ENCODE assay signal across 22 cellular contexts in genomic region chr13:76934671-76935070, GRCh38. TPM values are rescaled to one million over a fixed set of nuclear protein-coding genes. Genes with fewer than 3 reads are reported as not detected.
DNase-seq lines count a peak whose midpoint lies in the region; ATAC-seq and TF ChIP-seq lines count a peak whose summit lies in the region.
"Had no signal": no experiment of that assay in that cellular context is flagged by ENCODE, and none has a peak within 500 bp of the region (broad histone marks: within the 10 kb centered on the region; RNA-seq: fewer than 3 reads in every experiment).

No MANE protein-coding gene starts in this region.

- peak; percentile 51 for DNase-seq in G401 (ENCODE audit: low spot score)
- no peak for DNase-seq in GM23338 (ENCODE audit: low spot score)
- peak; percentile 19 for DNase-seq in cerebellum (ENCODE audit: low spot score)
- DNase-seq in mesendoderm, result peak; percentile 10
- no peak for DNase-seq in DMS114 treated with DMSO at 0.1 percent for 48 hours (lab: John Stamatoyannopoulos, UW; ENCODE audit: unreplicated experiment)
- no peak for DNase-seq in HT-29 (ENCODE audit: low spot score)
- DNase-seq: AML-193, GF-D8, H9, NCI-H1048, NCI-H1436, NCI-H1930, NCI-H748 treated with DMSO at 0.1 percent for 48 hours, PC-9, T-helper 17 cell had no signal

- H3K27me3 ChIP-seq in GM23338 (ENCODE audit: insufficient read depth) (no peaks in the 10 kb centered on the region), mesendoderm (ENCODE audit: insufficient read depth, low read length, poor library complexity) (no peaks in the 10 kb centered on the region)

- in situ Hi-C loops in G401 (cut with HindIII; ENCODE audit: low sequenced_read_pairs), result no loop called here

- no peaks in the 10 kb centered on the region for H3K9me2 ChIP-seq in GM23338 (ENCODE audit: insufficient read depth)

- H3K4me3 Mint-ChIP-seq in GM23338, result no peak overlapping the region
- H3K4me3 Mint-ChIP-seq: H9, T-helper 17 cell had no signal

- H3K4me1 ChIP-seq in GM23338 (ENCODE audit: insufficient read depth) (no peaks in the 10 kb centered on the region), mesendoderm (ENCODE audit: control insufficient read depth, low read depth, low read length) (no peaks in the 10 kb centered on the region)

- H3K9ac ChIP-seq in mesendoderm (ENCODE audit: low read length), result no peak overlapping the region

- H2BK15ac ChIP-seq in mesendoderm (replicated peaks; ENCODE audit: low read depth), result no peak overlapping the region

- H3K27ac Mint-ChIP-seq in GM23338, result no peak overlapping the region
- H3K27ac Mint-ChIP-seq: H9, T-helper 17 cell had no signal

- no peak overlapping the region for H3K4ac ChIP-seq in mesendoderm (ENCODE audit: low read depth, low read length)

- H3K27ac ChIP-seq in GM23338 (ENCODE audit: low read depth), result no peak overlapping the region
- H3K27ac ChIP-seq in mesendoderm (ENCODE audit: low read depth, low read length), result no peak overlapping the region
- H3K27ac ChIP-seq: C4-2B, PC-9, RWPE1 had no signal

- H3K56ac ChIP-seq in mesendoderm (ENCODE audit: low read length), result no peak overlapping the region

- 0 out of 3 replicates have a peak, but pooled peaks cover 4% of the 10 kb centered on the region for H3K4me1 Mint-ChIP-seq in GM23338
- H3K4me1 Mint-ChIP-seq: H9, T-helper 17 cell had no signal

- no peak overlapping the region for H3K18ac ChIP-seq in mesendoderm (ENCODE audit: low read length)

- no peak overlapping the region for H2BK5ac ChIP-seq in mesendoderm (ENCODE audit: low read length)

- H2AFZ ChIP-seq in GM23338, result peak overlapping the region; percentile 63; the same call in 1 of the 2 replicates
- H2AFZ ChIP-seq: PC-9 had no signal

- no peak for TF ChIP-seq CTCF in GM23338 (conservative IDR thresholded peaks at IDR 0.05; ENCODE audit: low read depth in 2 of 2)

- no peak overlapping the region for H2BK120ac ChIP-seq in mesendoderm (ENCODE audit: low read depth, low read length)

- H2AK5ac ChIP-seq in mesendoderm (ENCODE audit: low read length), result no peak overlapping the region

- no peak overlapping the region for H3K23ac ChIP-seq in mesendoderm (ENCODE audit: low read length)

- H4K20me1 ChIP-seq in GM23338 (replicated peaks; ENCODE audit: insufficient read depth), result no peaks in the 10 kb centered on the region

- H3K36me3 Mint-ChIP-seq in GM23338 (ENCODE audit: low read depth), result no peaks in the 10 kb centered on the region

- no peak overlapping the region for H4K5ac ChIP-seq in mesendoderm (ENCODE audit: low read length)

- no peak overlapping the region for H4K8ac ChIP-seq in mesendoderm (ENCODE audit: low read depth, low read length)

- H3K4me2 ChIP-seq in GM23338 (no peak overlapping the region), mesendoderm (ENCODE audit: low read length) (no peak overlapping the region)
- H3K4me2 ChIP-seq: PC-9 had no signal

- H3K79me2 ChIP-seq in GM23338 (replicated peaks; ENCODE audit: insufficient read depth), result no peaks in the 10 kb centered on the region
- H3K79me2 ChIP-seq in mesendoderm (ENCODE audit: control insufficient read depth, insufficient read depth, low read length), result no peaks in the 10 kb centered on the region

- no peaks in the 10 kb centered on the region for H3K79me1 ChIP-seq in mesendoderm (ENCODE audit: low read length)

- H3K36me3 ChIP-seq in GM23338 (ENCODE audit: insufficient read depth), result no peaks in the 10 kb centered on the region
- no peaks in the 10 kb centered on the region for H3K36me3 ChIP-seq in mesendoderm (ENCODE audit: control insufficient read depth, insufficient read depth, low read length)

- H3K4me3 ChIP-seq in GM23338 (no peak overlapping the region), mesendoderm (ENCODE audit: low read length) (no peak overlapping the region)
- H3K4me3 ChIP-seq: PC-9 had no signal

- H3F3A ChIP-seq in GM23338 (replicated peaks; ENCODE audit: low read depth), result no peaks in the 10 kb centered on the region

- H3K27me3 Mint-ChIP-seq in GM23338 (ENCODE audit: insufficient read depth, low read depth, poor library complexity), result no peaks in the 10 kb centered on the region

- no CpG with 5 or more reads among the region's 1 CpG for WGBS in mesendoderm (ENCODE audit: extremely low coverage, insufficient coverage, low lambda C conversion rate)

- ATAC-seq in GM23338 (no peak), HG03354 (IDR thresholded peaks at IDR 0.05; ENCODE audit: poor library complexity, severe bottlenecking, unreplicated experiment) (no peak)
- ATAC-seq: T-helper 17 cell had no signal

- H3K9me3 Mint-ChIP-seq in GM23338, result no peaks in the 10 kb centered on the region; the same call in 2 of the 3 replicates
- H3K9me3 Mint-ChIP-seq: H9 had no signal

TF ChIP-seq in GM23338, 12 proteins besides CTCF, POLR2A, EP300 and RAD21 (continues in another document):
- no peak for TF ChIP-seq EZH2phosphoT487 (IDR thresholded peaks at IDR 0.05; ENCODE audit: unreplicated experiment)
- no peak for TF ChIP-seq CREB1 (CRISPR knock-in tag; IDR thresholded peaks at IDR 0.05; ENCODE audit: low read depth)
- TF ChIP-seq REST (IDR thresholded peaks at IDR 0.05; ENCODE audit: unreplicated experiment), result no peak
- TF ChIP-seq ZNF331 (CRISPR knock-in tag; IDR thresholded peaks at IDR 0.05; ENCODE audit: low read depth), result no peak
- no peak for TF ChIP-seq POLR2AphosphoS5 (IDR thresholded peaks at IDR 0.05; ENCODE audit: low read depth)
- no peak for TF ChIP-seq EZH2 (IDR thresholded peaks at IDR 0.05; ENCODE audit: low read depth, unreplicated experiment)
- no peak for TF ChIP-seq STAT1 (IDR thresholded peaks at IDR 0.05; ENCODE audit: unreplicated experiment)
- TF ChIP-seq JUNB (IDR thresholded peaks at IDR 0.05; ENCODE audit: unreplicated experiment), result no peak
- no peak for TF ChIP-seq NANOG (IDR thresholded peaks at IDR 0.05; ENCODE audit: borderline replicate concordance)
- no peak for TF ChIP-seq ETS1 (IDR thresholded peaks at IDR 0.05)

RNA-seq across cellular contexts. Expression of gene ACOD1, which starts 13.6 kb away (rescaled TPM):
- total RNA-seq in G401 (2014; rRNA removed; shearing (Covaris generic)), result not detected in 2 replicates
- total RNA-seq in GM23338 (2014; rRNA removed; shearing (Covaris generic)), result not detected in 2 replicates
- not detected in 2 replicates for polyA plus RNA-seq in GM23338 (2016; fragmentation: Nextera tagmentation; extraction: Ambion mirVana)
- not detected for total RNA-seq in cerebellum
- polyA plus RNA-seq in mesendoderm (2013, experiment 1 of 2), result not detected
- polyA plus RNA-seq in mesendoderm (2013, experiment 2 of 2), result not detected
- not detected in 2 replicates for total RNA-seq in HT-29 (2014; rRNA removed; shearing (Covaris generic))
- total RNA-seq: Daoy, H9, HT1080, M059J, NCI-H460, PC-9, T-helper 17 cell had no signal

RNA-seq across cellular contexts. Expression of gene KCTD12, which starts 48.5 kb away (rescaled TPM):
- total RNA-seq in G401 (2014; rRNA removed; shearing (Covaris generic)), result 0.07 TPM in 1 of 2 replicates, not detected in the other
- 10.1 and 12.0 TPM in 2 replicates for total RNA-seq in GM23338 (2014; rRNA removed; shearing (Covaris generic))
- 2.9 and 3.3 TPM in 2 replicates for polyA plus RNA-seq in GM23338 (2016; fragmentation: Nextera tagmentation; extraction: Ambion mirVana)
- total RNA-seq in cerebellum, result 211 TPM
- 3.4 TPM for polyA plus RNA-seq in mesendoderm (2013, experiment 1 of 2)
- 3.6 TPM for polyA plus RNA-seq in mesendoderm (2013, experiment 2 of 2)
- total RNA-seq in HT-29 (2014; rRNA removed; shearing (Covaris generic)), result 6.4 and 7.4 TPM in 2 replicates

RNA-seq across cellular contexts. Expression of gene CLN5, which starts 57.2 kb away (rescaled TPM):
- total RNA-seq in G401 (2014; rRNA removed; shearing (Covaris generic)), result 13.0 and 19.5 TPM in 2 replicates
- total RNA-seq in GM23338 (2014; rRNA removed; shearing (Covaris generic)), result 8.0 and 9.5 TPM in 2 replicates
- polyA plus RNA-seq in GM23338 (2016; fragmentation: Nextera tagmentation; extraction: Ambion mirVana), result 5.2 and 6.5 TPM in 2 replicates
- total RNA-seq in cerebellum, result 19.1 TPM
- 6.5 TPM for polyA plus RNA-seq in mesendoderm (2013, experiment 1 of 2)
- 6.6 TPM for polyA plus RNA-seq in mesendoderm (2013, experiment 2 of 2)
- total RNA-seq in HT-29 (2014; rRNA removed; shearing (Covaris generic)), result 11.1 and 11.7 TPM in 2 replicates

Comparison
In these comparisons a context has a peak if more than half of its experiments do, and no peak if none do; other contexts are left out.
1. DNase-seq: peak in G401 (single experiment), cerebellum (single experiment) and mesendoderm (single experiment); none in GM23338 (single experiment), DMS114 treated with DMSO at 0.1 percent for 48 hours (single experiment) and HT-29 (single experiment).
2. RNA of gene KCTD12, which starts 48.5 kb away (total RNA-seq): 211 TPM in cerebellum (single experiment); 10.1 to 12.0 TPM in GM23338, 6.4 to 7.4 TPM in HT-29 and 0.07 TPM in G401; every median in the first group is over 10 times any median in the second.